ENCODE assay signal across 27 cellular contexts in the genomic region with DNA sequence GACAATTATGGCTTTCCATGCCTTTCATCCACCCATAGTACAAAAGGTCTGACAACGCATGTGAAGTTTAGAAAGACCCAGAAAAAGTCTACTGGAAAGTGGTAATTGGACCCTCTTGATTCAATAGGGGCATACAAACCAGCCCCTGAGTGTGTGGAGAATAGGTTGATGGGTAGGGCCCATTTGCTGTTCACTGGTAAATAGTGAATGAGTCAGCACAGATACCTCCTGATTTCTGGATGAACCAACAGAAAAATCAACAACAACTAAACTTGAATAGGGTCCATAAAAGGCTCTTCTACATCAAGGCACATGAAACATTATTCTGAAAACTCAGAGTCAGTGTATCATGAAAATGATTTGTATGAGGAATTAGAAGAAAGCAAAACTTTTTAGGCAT.
"Had no signal": no experiment of that assay in that cellular context is flagged by ENCODE, and none has a peak within 500 bp of the region (broad histone marks: within the 10 kb centered on the region; RNA-seq: fewer than 3 reads in every experiment).

No MANE protein-coding gene starts in this region.

- H3K27me3 Mint-ChIP-seq: naive thymus-derived CD4-positive, alpha-beta T cell; natural killer cell treated with Interleukin-12 subunit alpha and Interleukin-12 subunit beta and Interleukin-15 and Interleukin-18, amount 100 ng/mL, for 72 hours; progenitor cell of endocrine pancreas; stimulated activated naive B cell treated with anti-CD40 and anti-IgM and Interleukin-4, amounts not matched to agents 10 μg/mL and 1 μg/mL and 100 μg/mL, for 72 hours had no signal

- ATAC-seq: left cardiac atrium; left lung; mucosa of descending colon; naive thymus-derived CD4-positive, alpha-beta T cell; natural killer cell treated with Interleukin-12 subunit alpha and Interleukin-12 subunit beta and Interleukin-15 and Interleukin-18, amount 100 ng/mL, for 72 hours; sciatic nerve; stimulated activated naive B cell treated with anti-CD40 and anti-IgM and Interleukin-4, amounts not matched to agents 10 μg/mL and 1 μg/mL and 100 μg/mL, for 72 hours; stimulated activated naive CD8-positive, alpha-beta T cell treated with anti-CD3 and anti-CD28 coated beads, Interleukin-15, Interleukin-2, amounts not matched to agents 100 U/mL and 50 U/mL, for 24 hours; upper lobe of right lung had no signal

- H3K4me3 Mint-ChIP-seq: naive thymus-derived CD4-positive, alpha-beta T cell; natural killer cell treated with Interleukin-12 subunit alpha and Interleukin-12 subunit beta and Interleukin-15 and Interleukin-18, amount 100 ng/mL, for 72 hours; stimulated activated naive B cell treated with anti-CD40 and anti-IgM and Interleukin-4, amounts not matched to agents 10 μg/mL and 1 μg/mL and 100 μg/mL, for 72 hours had no signal

- H3K27ac Mint-ChIP-seq: naive thymus-derived CD4-positive, alpha-beta T cell; natural killer cell treated with Interleukin-12 subunit alpha and Interleukin-12 subunit beta and Interleukin-15 and Interleukin-18, amount 100 ng/mL, for 72 hours; progenitor cell of endocrine pancreas; stimulated activated naive B cell treated with anti-CD40 and anti-IgM and Interleukin-4, amounts not matched to agents 10 μg/mL and 1 μg/mL and 100 μg/mL, for 72 hours had no signal

- FAIRE-seq: keratinocyte, urothelium cell line had no signal

- DNase-seq: kidney glomerular epithelial cell; left cardiac atrium; left lung; midbrain; mucosa of descending colon; naive thymus-derived CD4-positive, alpha-beta T cell; ovary; stimulated activated CD4-positive, alpha-beta T cell treated with anti-CD3 and anti-CD28 coated beads, Interleukin-12 subunit alpha, Interleukin-12 subunit beta, amount 100 ng/mL, for 4 hours; stimulated activated CD4-positive, alpha-beta T cell treated with anti-CD3 and anti-CD28 coated beads, Interleukin-15, amount 100 ng/mL, for 24 hours; stimulated activated CD4-positive, alpha-beta T cell treated with anti-CD3 and anti-CD28 coated beads, Interleukin-2, amount 100 ng/mL, for 24 hours; stimulated activated CD4-positive, alpha-beta T cell treated with anti-CD3 and anti-CD28 coated beads, Interleukin-4, amount 100 ng/mL, for 1 hour; stimulated activated naive B cell treated with anti-CD40 and anti-IgM and Interleukin-4, amounts not matched to agents 10 μg/mL and 1 μg/mL and 100 μg/mL, for 72 hours; stimulated activated naive CD8-positive, alpha-beta T cell treated with anti-CD3 and anti-CD28 coated beads, Interleukin-15, Interleukin-2, amounts not matched to agents 100 U/mL and 50 U/mL, for 24 hours; stomach; testis; thyroid gland; transverse colon; upper lobe of right lung had no signal

- H3K36me3 Mint-ChIP-seq: naive thymus-derived CD4-positive, alpha-beta T cell; stimulated activated naive B cell treated with anti-CD40 and anti-IgM and Interleukin-4, amounts not matched to agents 10 μg/mL and 1 μg/mL and 100 μg/mL, for 72 hours had no signal

- H3K4me3 ChIP-seq: hepatocyte, left lung, lung, mucosa of descending colon, ovary, right atrium auricular region, skin epidermis, stomach, testis, thyroid gland, transverse colon, upper lobe of right lung had no signal

- H3K36me3 ChIP-seq: left lung, ovary, right atrium auricular region, stomach, thyroid gland, transverse colon, upper lobe of right lung had no signal

- H3K27me3 ChIP-seq: hepatocyte, left lung, ovary, right atrium auricular region, stomach, testis, thyroid gland, transverse colon, upper lobe of right lung had no signal
